20 cellular contexts compared by ENCODE assay signal in the genomic region with DNA sequence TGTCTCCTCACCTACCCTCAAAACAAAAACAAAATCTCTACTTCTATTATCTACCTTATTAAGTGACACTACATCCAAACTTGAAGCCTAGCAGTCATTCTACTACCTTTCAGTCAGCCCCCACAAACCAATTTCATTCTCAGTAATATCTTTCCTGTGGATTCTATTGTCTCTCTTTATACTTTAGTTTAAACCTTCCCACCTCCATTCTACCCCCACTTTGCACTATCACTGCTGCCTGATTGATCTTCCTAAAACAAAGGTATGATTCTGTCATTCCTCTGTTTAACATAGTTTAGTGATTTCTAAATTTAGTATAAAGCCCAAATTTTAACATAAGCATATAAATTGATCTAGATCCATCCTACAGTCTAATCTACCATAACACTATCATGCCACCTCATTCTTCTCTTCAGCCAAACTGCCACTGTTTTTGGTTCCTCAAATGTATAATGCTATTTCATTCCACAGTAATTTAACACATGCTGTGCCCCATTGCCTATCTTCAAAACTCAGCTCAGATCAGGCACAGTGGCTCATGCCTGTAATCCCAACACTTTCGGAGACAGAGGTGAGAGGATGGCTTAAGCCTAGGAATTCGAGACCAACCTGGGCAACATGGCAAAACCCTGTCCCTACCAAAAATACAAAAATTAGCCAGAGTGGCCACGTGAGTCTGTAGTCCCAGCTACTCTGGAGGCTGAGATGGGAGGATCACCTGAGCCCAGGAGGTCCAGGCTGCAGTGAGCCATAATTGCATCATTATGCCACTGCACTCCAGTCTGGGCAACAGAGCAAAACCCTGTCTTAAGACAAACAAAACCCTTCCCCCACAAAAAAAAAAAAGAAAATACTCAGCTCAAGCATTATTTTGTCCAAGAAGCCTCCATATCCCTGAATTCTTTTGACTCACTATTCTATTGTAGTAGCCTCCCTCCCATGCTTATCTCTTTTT. TPM values are rescaled to one million over a fixed set of nuclear protein-coding genes. Genes with fewer than 3 reads are reported as not detected.
DNase-seq lines count a peak whose midpoint lies in the region; ATAC-seq, FAIRE-seq and TF ChIP-seq lines count a peak whose summit lies in the region.
"Had no signal": no experiment of that assay in that cellular context is flagged by ENCODE, and none has a peak within 500 bp of the region (broad histone marks: within the 10 kb centered on the region; RNA-seq: fewer than 3 reads in every experiment).

No MANE protein-coding gene starts in this region.

- no peak for TF ChIP-seq POLR2A in HepG2 (IDR thresholded peaks at IDR 0.05; ENCODE audit: insufficient read depth in 1 of 2, low read depth in 2 of 2, low read length in 2 of 2)
- no peak for TF ChIP-seq POLR2A in right lobe of liver (IDR thresholded peaks at IDR 0.05)

- in situ Hi-C loops in HepG2 (cut with HindIII; ENCODE audit: extremely low pct_ligation_motif_present, low pct_unique_long_range_greater_than_20kb), result loop anchor here (10.0 kb wide), 1 partner anchor 56 kb away; no protein-coding TSS in a partner anchor

- no peaks in the 10 kb centered on the region for H3K36me3 ChIP-seq in HepG2 (replicated peaks in 1 of 2; ENCODE audit: control insufficient read depth in 1 of 2, insufficient read depth in 2 of 2, low read length in 2 of 2)
- no peaks in the 10 kb centered on the region for H3K36me3 ChIP-seq in right lobe of liver
- H3K36me3 ChIP-seq: esophagus squamous epithelium, HAP-1, heart left ventricle, thoracic aorta had no signal

- H2AFZ ChIP-seq in HepG2 (ENCODE audit: low read length), result no peak overlapping the region

- ATAC-seq in HepG2, result no peak
- no peak for ATAC-seq in right lobe of liver
- no peak for ATAC-seq in T-helper 17 cell
- ATAC-seq in stimulated activated naive B cell treated with anti-CD40 and anti-IgM and Interleukin-4, amounts not matched to agents 10 μg/mL and 1 μg/mL and 100 μg/mL, for 72 hours (replicated peaks), result no peak
- ATAC-seq: heart left ventricle had no signal

- peaks cover 11% of the 10 kb centered on the region for H4K20me1 ChIP-seq in HepG2 (ENCODE audit: insufficient read depth, low read length)

- H3K9me3 ChIP-seq in HepG2 (ENCODE audit: low read length) (no peaks in the 10 kb centered on the region), right lobe of liver (no peaks in the 10 kb centered on the region), T-helper 17 cell (ENCODE audit: control insufficient read depth, low read length, poor library complexity, severe bottlenecking) (no peaks in the 10 kb centered on the region)
- H3K9me3 ChIP-seq: esophagus squamous epithelium, HAP-1, heart left ventricle, thoracic aorta had no signal

- H3K4me1 Mint-ChIP-seq in T-helper 17 cell, result peaks cover 44% of the 10 kb centered on the region
- peaks cover 33% of the 10 kb centered on the region for H3K4me1 Mint-ChIP-seq in dendritic cell treated with granulocyte-macrophage colony-stimulating factor and Interleukin-4, amounts not matched to agents 40 ng/mL and 50 ng/mL, for 4 days (ENCODE audit: low read depth)
- H3K4me1 Mint-ChIP-seq in stimulated activated naive B cell treated with anti-CD40 and anti-IgM and Interleukin-4, amounts not matched to agents 10 μg/mL and 1 μg/mL and 100 μg/mL, for 72 hours, result peaks cover 37 to 57% of the 10 kb centered on the region in 2 donors

- H3K79me2 ChIP-seq in HepG2 (ENCODE audit: insufficient read depth, low read length), result peaks cover 32% of the 10 kb centered on the region

- H3K27me3 Mint-ChIP-seq in T-helper 17 cell, result no peaks in the 10 kb centered on the region
- no peaks in the 10 kb centered on the region for H3K27me3 Mint-ChIP-seq in dendritic cell treated with granulocyte-macrophage colony-stimulating factor and Interleukin-4, amounts not matched to agents 40 ng/mL and 50 ng/mL, for 4 days
- no peaks in the 10 kb centered on the region for H3K27me3 Mint-ChIP-seq in stimulated activated naive B cell treated with anti-CD40 and anti-IgM and Interleukin-4, amounts not matched to agents 10 μg/mL and 1 μg/mL and 100 μg/mL, for 72 hours

- no peaks in the 10 kb centered on the region for H3K9me3 Mint-ChIP-seq in dendritic cell treated with granulocyte-macrophage colony-stimulating factor and Interleukin-4, amounts not matched to agents 40 ng/mL and 50 ng/mL, for 4 days
- H3K9me3 Mint-ChIP-seq in stimulated activated naive B cell treated with anti-CD40 and anti-IgM and Interleukin-4, amounts not matched to agents 10 μg/mL and 1 μg/mL and 100 μg/mL, for 72 hours, result no peaks in the 10 kb centered on the region
- H3K9me3 Mint-ChIP-seq: activated naive CD4-positive, alpha-beta T cell treated with anti-CD3 and anti-CD28 coated beads, Interleukin-2, amount 50 U/mL, for 72 hours had no signal

- intact Hi-C loops in HepG2 (cut with micrococcal nuclease; ENCODE audit: unreplicated experiment) (loop anchor here (5.0 kb wide), 1 partner anchor 178 kb away; a partner anchor contains a TSS), right lobe of liver (cut with DNase I) (no loop called here)
- intact Hi-C loops in dendritic cell treated with granulocyte-macrophage colony-stimulating factor and Interleukin-4, amounts not matched to agents 40 ng/mL and 50 ng/mL, for 4 days (cut with micrococcal nuclease), result loop anchor here (5.0 kb wide), 2 partner anchors 38 to 168 kb away; no protein-coding TSS in a partner anchor

- H3K4me1 ChIP-seq in HepG2 (ENCODE audit: insufficient read depth, low read length) (peaks cover 73% of the 10 kb centered on the region), right lobe of liver (peaks cover 0 to 18% (median 7%) of the 10 kb centered on the region in 4 donors)

- H3K4me3 ChIP-seq in HepG2 (replicated peaks in 1 of 3; ENCODE audit: insufficient read depth in 1 of 3, low read depth in 2 of 3, low read length in 3 of 3) (no peak overlapping the region), right lobe of liver (no peak overlapping the region)
- H3K4me3 ChIP-seq: dorsolateral prefrontal cortex, esophagus squamous epithelium, HAP-1, heart left ventricle, thoracic aorta had no signal

- DNase-seq in HepG2 (ENCODE audit: low spot score) (no peak), right lobe of liver (no peak), T-helper 17 cell (no peak), iPS-NIHi11 (ENCODE audit: low spot score) (no peak), medulla oblongata (ENCODE audit: extremely low spot score) (no peak), AG08396 (ENCODE audit: low spot score) (no peak)
- no peak for DNase-seq in stimulated activated naive B cell treated with anti-CD40 and anti-IgM and Interleukin-4, amounts not matched to agents 10 μg/mL and 1 μg/mL and 100 μg/mL, for 72 hours
- DNase-seq: dorsolateral prefrontal cortex, esophagus squamous epithelium, GDM1, heart left ventricle, islet precursor cell, NCI-H2029, NCI-H510A treated with DMSO at 0.1 percent for 48 hours, occipital lobe had no signal

- TF ChIP-seq CTCF in HepG2 (CRISPR knock-in tag; IDR thresholded peaks at IDR 0.05), result no peak
- no peak for TF ChIP-seq CTCF in right lobe of liver (IDR thresholded peaks at IDR 0.05)

- H3K27ac ChIP-seq in HepG2 (ENCODE audit: extremely low read length, insufficient read depth, low read length), result no peak overlapping the region
- H3K27ac ChIP-seq in right lobe of liver, result no peak overlapping the region
- H3K27ac ChIP-seq: dorsolateral prefrontal cortex, esophagus squamous epithelium, heart left ventricle, thoracic aorta had no signal

- peak overlapping the region; percentile 56 for H3K27ac Mint-ChIP-seq in T-helper 17 cell
- H3K27ac Mint-ChIP-seq in dendritic cell treated with granulocyte-macrophage colony-stimulating factor and Interleukin-4, amounts not matched to agents 40 ng/mL and 50 ng/mL, for 4 days, result peak overlapping the region; percentile 46
- H3K27ac Mint-ChIP-seq in stimulated activated naive B cell treated with anti-CD40 and anti-IgM and Interleukin-4, amounts not matched to agents 10 μg/mL and 1 μg/mL and 100 μg/mL, for 72 hours, result peak overlapping the region; percentile 70

- H3K4me2 ChIP-seq in HepG2 (ENCODE audit: low read depth, low read length), result no peak overlapping the region

- H3K9ac ChIP-seq in HepG2 (ENCODE audit: insufficient read depth, low read depth, low read length), result no peak overlapping the region

- TF ChIP-seq EP300 in HepG2 (IDR thresholded peaks at IDR 0.05; ENCODE audit: low read depth in 2 of 2, low read length in 2 of 2), result no peak
- 0 out of 2 replicates have a peak, but pooled peaks have one; percentile 25 for TF ChIP-seq EP300 in HepG2 (CRISPR knock-in tag; IDR thresholded peaks at IDR 0.05; ENCODE audit: borderline replicate concordance)

- H3K36me3 Mint-ChIP-seq in T-helper 17 cell (ENCODE audit: low read depth), result peaks cover 4% of the 10 kb centered on the region
- H3K36me3 Mint-ChIP-seq in dendritic cell treated with granulocyte-macrophage colony-stimulating factor and Interleukin-4, amounts not matched to agents 40 ng/mL and 50 ng/mL, for 4 days (ENCODE audit: low read depth), result peaks cover 18% of the 10 kb centered on the region
- H3K36me3 Mint-ChIP-seq in stimulated activated naive B cell treated with anti-CD40 and anti-IgM and Interleukin-4, amounts not matched to agents 10 μg/mL and 1 μg/mL and 100 μg/mL, for 72 hours, result peaks cover 2 to 13% of the 10 kb centered on the region in 2 donors

- no TSS peak for BruUV-seq in HepG2 (replicated peaks; lab: Mats Ljungman, UMichigan)

- 93% methylated on average over 3 of the region's 3 CpGs for WGBS in HepG2 (ENCODE audit: low lambda C conversion rate)
- 93% methylated on average over 3 of the region's 3 CpGs for WGBS in right lobe of liver (ENCODE audit: insufficient coverage, low coverage, low lambda C conversion rate, missing lambda C conversion rate)

- peaks cover 0 to 5% of the 10 kb centered on the region in 2 experiments; a peak in 1 of 5 replicates for H3K27me3 ChIP-seq in HepG2 (ENCODE audit: control insufficient read depth in 1 of 2, insufficient read depth in 2 of 2, low read length in 2 of 2)
- no peaks in the 10 kb centered on the region for H3K27me3 ChIP-seq in right lobe of liver
- H3K27me3 ChIP-seq: dorsolateral prefrontal cortex, esophagus squamous epithelium, heart left ventricle had no signal

- H3K4me3 Mint-ChIP-seq in T-helper 17 cell, result no peak overlapping the region
- H3K4me3 Mint-ChIP-seq in dendritic cell treated with granulocyte-macrophage colony-stimulating factor and Interleukin-4, amounts not matched to agents 40 ng/mL and 50 ng/mL, for 4 days, result no peak overlapping the region
- no peak overlapping the region for H3K4me3 Mint-ChIP-seq in stimulated activated naive B cell treated with anti-CD40 and anti-IgM and Interleukin-4, amounts not matched to agents 10 μg/mL and 1 μg/mL and 100 μg/mL, for 72 hours

- no peak for FAIRE-seq in HepG2 (lab: Jason Lieb, UNC)
- FAIRE-seq: bronchial epithelial cell had no signal

- CTCF ChIA-PET in HepG2 (lab: Yijun Ruan, JAX; ENCODE audit: low intra/inter-chr PET ratio, low total read pairs), result no interaction called here

- POLR2A ChIA-PET in HepG2 (lab: Yijun Ruan, JAX), result interaction anchor here (1.1 to 1.6 kb wide), 2 partner anchors 9 to 10 kb away, joined by 4 to 8 read pairs; no protein-coding TSS in a partner anchor

- TF ChIP-seq RAD21 in HepG2 (CRISPR knock-in tag; IDR thresholded peaks at IDR 0.05), result no peak

RNA-seq across cellular contexts. Expression of a gene that starts 3.1 kb away (rescaled TPM):
- total RNA-seq in HepG2 (2016; rRNA removed; fragmentation: Illumina TruSeq; extraction: Trizol) (123 and 135 TPM in 2 replicates), right lobe of liver (10 to 100 TPM; 19.5 to 28.0 (median 21.5) TPM), T-helper 17 cell (10 to 100 TPM; 23.1 to 25.1 TPM)
- total RNA-seq in HepG2 (2016; cell fraction: cytosol; rRNA removed; fragmentation: Illumina TruSeq; extraction: Trizol; ENCODE audit: low read depth), result 98.8 and 127 TPM in 2 replicates
- 127 and 145 TPM in 2 replicates for total RNA-seq in HepG2 (2016; cell fraction: insoluble cytoplasmic fraction; rRNA removed; fragmentation: Illumina TruSeq; extraction: Trizol)
- total RNA-seq in HepG2 (2016; cell fraction: membrane; rRNA removed; fragmentation: Illumina TruSeq; extraction: Trizol), result 62.4 and 67.2 TPM in 2 replicates
- 136 and 152 TPM in 2 replicates for total RNA-seq in HepG2 (2016; cell fraction: nucleus; rRNA removed; fragmentation: Illumina TruSeq; extraction: Trizol)
- 44.9 and 49.4 TPM in 2 replicates for polyA plus RNA-seq in HepG2 (2011; rRNA removed)
- 17.6 and 28.4 TPM in 2 replicates for polyA plus RNA-seq in HepG2 (2011; cell fraction: cytosol; rRNA removed)
- 37.0 and 38.5 TPM in 2 replicates for polyA plus RNA-seq in HepG2 (2011; cell fraction: nucleus; rRNA removed)
- polyA plus RNA-seq in HepG2 (2012), result 57.6 and 63.3 TPM in 2 replicates
- polyA plus RNA-seq in HepG2 (2016; cell fraction: cytosol; fragmentation: Illumina TruSeq; extraction: Trizol; ENCODE audit: low read depth), result 1.6 and 2.2 TPM in 2 replicates
- 83.4 and 92.4 TPM in 2 replicates for polyA plus RNA-seq in HepG2 (2016; cell fraction: insoluble cytoplasmic fraction; fragmentation: Illumina TruSeq; extraction: Trizol; ENCODE audit: low read depth)
- polyA plus RNA-seq in HepG2 (2016; cell fraction: membrane; fragmentation: Illumina TruSeq; extraction: Trizol; ENCODE audit: low read depth), result 9.6 and 10.8 TPM in 2 replicates
- 89.5 and 94.1 TPM in 2 replicates for polyA plus RNA-seq in HepG2 (2016; cell fraction: nucleus; fragmentation: Illumina TruSeq; extraction: Trizol; ENCODE audit: insufficient read depth, low read depth)
- polyA minus RNA-seq in HepG2 (2011; rRNA and poly(A)+ RNA removed; ENCODE audit: low replicate concordance), result 16.3 and 63.5 TPM in 2 replicates
- polyA minus RNA-seq in HepG2 (2011; cell fraction: cytosol; rRNA and poly(A)+ RNA removed), result 84.7 and 102 TPM in 2 replicates
- polyA minus RNA-seq in HepG2 (2011; cell fraction: nucleus; rRNA and poly(A)+ RNA removed), result 292 and 316 TPM in 2 replicates

RNA-seq across cellular contexts. Expression of a gene that starts 3.8 kb away (rescaled TPM):
- total RNA-seq in HepG2 (2016; rRNA removed; fragmentation: Illumina TruSeq; extraction: Trizol) (21.1 and 22.4 TPM in 2 replicates), right lobe of liver (1 to 10 TPM; 2.0 to 5.3 (median 2.5) TPM), T-helper 17 cell (10 to 100 TPM; 11.7 to 14.0 TPM)
- 13.0 and 13.5 TPM in 2 replicates for total RNA-seq in HepG2 (2016; cell fraction: cytosol; rRNA removed; fragmentation: Illumina TruSeq; extraction: Trizol; ENCODE audit: low read depth)
- total RNA-seq in HepG2 (2016; cell fraction: insoluble cytoplasmic fraction; rRNA removed; fragmentation: Illumina TruSeq; extraction: Trizol), result 20.7 and 22.3 TPM in 2 replicates
- total RNA-seq in HepG2 (2016; cell fraction: membrane; rRNA removed; fragmentation: Illumina TruSeq; extraction: Trizol), result 18.6 and 18.9 TPM in 2 replicates
- total RNA-seq in HepG2 (2016; cell fraction: nucleus; rRNA removed; fragmentation: Illumina TruSeq; extraction: Trizol), result 16.1 and 23.9 TPM in 2 replicates
- polyA plus RNA-seq in HepG2 (2011; rRNA removed), result 3.9 and 4.2 TPM in 2 replicates
- 2.7 and 4.3 TPM in 2 replicates for polyA plus RNA-seq in HepG2 (2011; cell fraction: cytosol; rRNA removed)
- 4.0 and 5.7 TPM in 2 replicates for polyA plus RNA-seq in HepG2 (2011; cell fraction: nucleus; rRNA removed)
- 8.4 and 10.9 TPM in 2 replicates for polyA plus RNA-seq in HepG2 (2012)
- polyA plus RNA-seq in HepG2 (2016; cell fraction: cytosol; fragmentation: Illumina TruSeq; extraction: Trizol; ENCODE audit: low read depth), result 12.3 and 14.0 TPM in 2 replicates
- 22.9 and 29.9 TPM in 2 replicates for polyA plus RNA-seq in HepG2 (2016; cell fraction: insoluble cytoplasmic fraction; fragmentation: Illumina TruSeq; extraction: Trizol; ENCODE audit: low read depth)
- polyA plus RNA-seq in HepG2 (2016; cell fraction: membrane; fragmentation: Illumina TruSeq; extraction: Trizol; ENCODE audit: low read depth), result 16.3 and 16.6 TPM in 2 replicates
- polyA plus RNA-seq in HepG2 (2016; cell fraction: nucleus; fragmentation: Illumina TruSeq; extraction: Trizol; ENCODE audit: insufficient read depth, low read depth), result 18.7 and 24.5 TPM in 2 replicates
- 5.4 and 7.3 TPM in 2 replicates for polyA minus RNA-seq in HepG2 (2011; rRNA and poly(A)+ RNA removed; ENCODE audit: low replicate concordance)
- polyA minus RNA-seq in HepG2 (2011; cell fraction: cytosol; rRNA and poly(A)+ RNA removed), result 3.7 and 4.5 TPM in 2 replicates
- 13.8 and 15.0 TPM in 2 replicates for polyA minus RNA-seq in HepG2 (2011; cell fraction: nucleus; rRNA and poly(A)+ RNA removed)

Comparison
In these comparisons a context has a peak if more than half of its experiments do, and no peak if none do; other contexts are left out.
1. intact Hi-C loops: an anchor here in HepG2 (5.0 kb wide) and dendritic cell treated with granulocyte-macrophage colony-stimulating factor and Interleukin-4, amounts not matched to agents 40 ng/mL and 50 ng/mL, for 4 days (5.0 kb wide); none called in right lobe of liver.